In genomic region chrX:129940721-129941120, GRCh38 we compare ENCODE assay signal across 21 cellular contexts. TPM values are rescaled to one million over a fixed set of nuclear protein-coding genes. Genes with fewer than 3 reads are reported as not detected.
A peak's percentile ranks its signal among the peaks of the same experiment; 100 is the strongest.
DNase-seq lines count a peak whose midpoint lies in the region; ATAC-seq and TF ChIP-seq lines count a peak whose summit lies in the region.
"Had no signal": no experiment of that assay in that cellular context is flagged by ENCODE, and none has a peak within 500 bp of the region (broad histone marks: within the 10 kb centered on the region; RNA-seq: fewer than 3 reads in every experiment).

No MANE protein-coding gene starts in this region.

- peaks cover 18% of the 10 kb centered on the region for H3K27me3 Mint-ChIP-seq in neural crest cell (ENCODE audit: low read depth)

- H3K27ac ChIP-seq in DND-41 (ENCODE audit: low read length) (no peak overlapping the region), mesendoderm (ENCODE audit: low read depth, low read length) (no peak overlapping the region)
- H3K27ac ChIP-seq: BLaER1 had no signal

- peak; percentile 80 for ATAC-seq in DND-41 (ENCODE audit: insufficient read depth, low read depth)
- ATAC-seq: GM12878 had no signal

- H3K4me3 ChIP-seq in DND-41 (ENCODE audit: low read depth in 1 of 2, low read length in 2 of 2) (no peak overlapping the region), mesendoderm (ENCODE audit: low read length) (no peak overlapping the region)
- H3K4me3 ChIP-seq: BLaER1, GM12878 had no signal

- H3K79me2 ChIP-seq in DND-41 (ENCODE audit: insufficient read depth, low read length) = no peaks in the 10 kb centered on the region
- no peaks in the 10 kb centered on the region for H3K79me2 ChIP-seq in mesendoderm (ENCODE audit: control insufficient read depth, insufficient read depth, low read length)

- H3K27me3 ChIP-seq in DND-41 (ENCODE audit: insufficient read depth, low read length, poor library complexity) (no peaks in the 10 kb centered on the region), mesendoderm (ENCODE audit: insufficient read depth, low read length, poor library complexity) (peaks cover 2% of the 10 kb centered on the region)
- H3K27me3 ChIP-seq: BE2C had no signal

- DNase-seq in COLO829 (ENCODE audit: low spot score) = peak; percentile 59
- peak; percentile 15 for DNase-seq in DND-41
- DNase-seq in SK-MEL-5 (ENCODE audit: low read depth, low spot score) = peak; percentile 70
- no peak for DNase-seq in neural crest cell (ENCODE audit: low read depth, low spot score)
- DNase-seq in NCI-H774 (lab: John Stamatoyannopoulos, UW) = no peak
- DNase-seq in mesendoderm = no peak
- DNase-seq in GM19240 (ENCODE audit: insufficient read length, low spot score) = no peak
- DNase-seq: 8988T; ACHN; BE2C; C1 segment of cervical spinal cord; Caco-2; Calu3; CD4-positive, alpha-beta memory T cell; CD4-positive, CD25-positive, alpha-beta regulatory T cell; CD8-positive, alpha-beta memory T cell; EL; GDM1 had no signal

- no peaks in the 10 kb centered on the region for H3K9me3 ChIP-seq in DND-41 (ENCODE audit: insufficient read depth, low read length, severe bottlenecking)
- H3K9me3 ChIP-seq: BE2C, BLaER1, Caco-2 had no signal

- no peaks in the 10 kb centered on the region for H3K36me3 Mint-ChIP-seq in neural crest cell (ENCODE audit: low read depth)
- H3K36me3 Mint-ChIP-seq: CD14-positive monocyte; CD4-positive, alpha-beta memory T cell; CD4-positive, CD25-positive, alpha-beta regulatory T cell; CD8-positive, alpha-beta memory T cell had no signal

- H2BK5ac ChIP-seq in mesendoderm (ENCODE audit: low read length) = no peak overlapping the region

- no peak overlapping the region for H2BK120ac ChIP-seq in mesendoderm (ENCODE audit: low read depth, low read length)

- H3K27ac Mint-ChIP-seq in neural crest cell (ENCODE audit: unreplicated experiment) = no peak overlapping the region
- H3K27ac Mint-ChIP-seq: CD14-positive monocyte; CD4-positive, alpha-beta memory T cell; CD4-positive, CD25-positive, alpha-beta regulatory T cell; CD8-positive, alpha-beta memory T cell had no signal

- H4K20me1 ChIP-seq in DND-41 (ENCODE audit: insufficient read depth, low read length) = no peaks in the 10 kb centered on the region
- H4K20me1 ChIP-seq: BLaER1 had no signal

- no peaks in the 10 kb centered on the region for H3K36me3 ChIP-seq in DND-41 (ENCODE audit: insufficient read depth, low read length)
- H3K36me3 ChIP-seq in mesendoderm (ENCODE audit: control insufficient read depth, insufficient read depth, low read length) = no peaks in the 10 kb centered on the region
- H3K36me3 ChIP-seq: BE2C, BLaER1 had no signal

- no peak overlapping the region for H2AK5ac ChIP-seq in mesendoderm (ENCODE audit: low read length)

- peak overlapping the region; percentile 27 for H3K4me3 Mint-ChIP-seq in neural crest cell
- H3K4me3 Mint-ChIP-seq: CD4-positive, alpha-beta memory T cell; CD8-positive, alpha-beta memory T cell had no signal

- H3K4ac ChIP-seq in mesendoderm (ENCODE audit: low read depth, low read length) = no peak overlapping the region

- no peak overlapping the region for H4K5ac ChIP-seq in mesendoderm (ENCODE audit: low read length)

- H3K4me1 Mint-ChIP-seq in neural crest cell = peaks cover 23% of the 10 kb centered on the region

- peaks cover 3% of the 10 kb centered on the region for H3K9me3 Mint-ChIP-seq in neural crest cell
- H3K9me3 Mint-ChIP-seq: CD8-positive, alpha-beta memory T cell had no signal

- no peak overlapping the region for H3K9ac ChIP-seq in DND-41 (ENCODE audit: low read depth, low read length)
- H3K9ac ChIP-seq in mesendoderm (ENCODE audit: low read length) = no peak overlapping the region
- H3K9ac ChIP-seq: BLaER1 had no signal

- no peak overlapping the region for H2AFZ ChIP-seq in DND-41 (ENCODE audit: low read depth, low read length)

- in situ Hi-C loops in SK-MEL-5 (cut with HindIII; ENCODE audit: low pct_unique_long_range_greater_than_20kb, low sequenced_read_pairs) = no loop called here

- H2BK15ac ChIP-seq in mesendoderm (replicated peaks; ENCODE audit: low read depth) = no peak overlapping the region

- TF ChIP-seq CTCF in DND-41 (IDR thresholded peaks at IDR 0.05; ENCODE audit: borderline replicate concordance, extremely low read depth, low read length, poor library complexity, severe bottlenecking) (no peak), neural crest cell (conservative IDR thresholded peaks at IDR 0.05) (no peak)

- H3K4me2 ChIP-seq in DND-41 (ENCODE audit: insufficient read depth, low read length) = no peak overlapping the region
- H3K4me2 ChIP-seq in mesendoderm (ENCODE audit: low read length) = no peak overlapping the region
- H3K4me2 ChIP-seq: BLaER1 had no signal

- WGBS in mesendoderm (ENCODE audit: extremely low coverage, insufficient coverage, low lambda C conversion rate) = no CpG with 5 or more reads among the region's 2 CpGs

- no peak overlapping the region for H3K56ac ChIP-seq in mesendoderm (ENCODE audit: low read length)

- no peaks in the 10 kb centered on the region for H3K79me1 ChIP-seq in mesendoderm (ENCODE audit: low read length)

- H3K18ac ChIP-seq in mesendoderm (ENCODE audit: low read length) = no peak overlapping the region

- H3K4me1 ChIP-seq in DND-41 (ENCODE audit: insufficient read depth, low read length) (no peaks in the 10 kb centered on the region; the same call in 1 of the 2 replicates), mesendoderm (ENCODE audit: control insufficient read depth, low read depth, low read length) (no peaks in the 10 kb centered on the region)
- H3K4me1 ChIP-seq: BE2C, Caco-2 had no signal

- H4K8ac ChIP-seq in mesendoderm (ENCODE audit: low read depth, low read length) = no peak overlapping the region

- no peak overlapping the region for H3K23ac ChIP-seq in mesendoderm (ENCODE audit: low read length)

RNA-seq across cellular contexts. Expression of gene UTP14A, which starts 34.8 kb away (rescaled TPM):
- 53.5 and 54.5 TPM in 2 replicates for total RNA-seq in SK-MEL-5 (2014; rRNA removed; shearing (Covaris generic))
- 42.9 and 50.5 TPM in 2 replicates for polyA plus RNA-seq in SK-MEL-5 (2015; cell fraction: cytosol; rRNA removed)
- 32.8 and 39.8 TPM in 2 replicates for polyA plus RNA-seq in SK-MEL-5 (2015; cell fraction: nucleus; rRNA removed)
- total RNA-seq in neural crest cell = 24.1 and 26.3 TPM in 2 replicates
- 39.6 TPM for polyA plus RNA-seq in mesendoderm (2013, experiment 1 of 2)
- polyA plus RNA-seq in mesendoderm (2013, experiment 2 of 2) = 39.6 TPM

RNA-seq across cellular contexts. Expression of gene BCORL1, which starts 41.7 kb away (rescaled TPM):
- total RNA-seq in SK-MEL-5 (2014; rRNA removed; shearing (Covaris generic)) = 0.50 and 0.88 TPM in 2 replicates
- 5.0 and 6.0 TPM in 2 replicates for polyA plus RNA-seq in SK-MEL-5 (2015; cell fraction: cytosol; rRNA removed)
- polyA plus RNA-seq in SK-MEL-5 (2015; cell fraction: nucleus; rRNA removed) = 2.3 and 3.4 TPM in 2 replicates
- 46.2 and 53.7 TPM in 2 replicates for total RNA-seq in neural crest cell
- 0.70 TPM for polyA plus RNA-seq in mesendoderm (2013, experiment 1 of 2)
- 0.77 TPM for polyA plus RNA-seq in mesendoderm (2013, experiment 2 of 2)

Comparison
In these comparisons a context has a peak if more than half of its experiments do, and no peak if none do; other contexts are left out.
1. DNase-seq: peak in COLO829 (single experiment), DND-41 (single experiment) and SK-MEL-5 (single experiment); none in neural crest cell (single experiment), NCI-H774 (single experiment), mesendoderm (single experiment) and GM19240 (single experiment).
2. RNA of gene BCORL1, which starts 41.7 kb away (total RNA-seq): 46.2 to 53.7 TPM in neural crest cell; 0.50 to 0.88 TPM in SK-MEL-5; every median in the first group is over 10 times any median in the second.